ENCODE assay signal across 9 cellular contexts in genomic region chr7:108328174-108328651, GRCh38.
DNase-seq lines count a peak whose midpoint lies in the region; ATAC-seq, FAIRE-seq and TF ChIP-seq lines count a peak whose summit lies in the region.
"Had no signal": no experiment of that assay in that cellular context is flagged by ENCODE, and none has a peak within 500 bp of the region (broad histone marks: within the 10 kb centered on the region; RNA-seq: fewer than 3 reads in every experiment).

No MANE protein-coding gene starts in this region.

- peak; percentile 43 for DNase-seq in H9
- no peak for DNase-seq in natural killer cell treated with Interleukin-12 subunit alpha and Interleukin-12 subunit beta and Interleukin-15 and Interleukin-18, amount 100 ng/mL, for 72 hours (ENCODE audit: low spot score)
- DNase-seq in GM19238 (ENCODE audit: insufficient read length, low spot score), result no peak
- DNase-seq in activated CD8-positive, alpha-beta memory T cell treated with anti-CD3 and anti-CD28 coated beads, Interleukin-2, amount 50 U/mL, for 4 hours, result no peak
- no peak for DNase-seq in ovary

- H3K27me3 ChIP-seq in H9 (ENCODE audit: insufficient read depth, low read length) (no peaks in the 10 kb centered on the region), HUES48 (ENCODE audit: control insufficient read depth, insufficient read depth, low read length) (no peaks in the 10 kb centered on the region), ovary (no peaks in the 10 kb centered on the region)

- no peak overlapping the region for H2BK15ac ChIP-seq in H9 (ENCODE audit: low read depth, low read length)

- peak; percentile 86 for ATAC-seq in GM18909 (IDR thresholded peaks at IDR 0.05; ENCODE audit: poor library complexity, unreplicated experiment)
- ATAC-seq in natural killer cell treated with Interleukin-12 subunit alpha and Interleukin-12 subunit beta and Interleukin-15 and Interleukin-18, amount 100 ng/mL, for 72 hours, result no peak

- intact Hi-C loops in ovary (cut with DNase I), result no loop called here

- H3K9ac ChIP-seq in H9 (ENCODE audit: extremely low read depth, insufficient read length, low read length) (no peak overlapping the region), HUES48 (ENCODE audit: low read depth, low read length) (no peak overlapping the region)

- no peak overlapping the region for H3K27ac Mint-ChIP-seq in H9
- H3K27ac Mint-ChIP-seq in natural killer cell treated with Interleukin-12 subunit alpha and Interleukin-12 subunit beta and Interleukin-15 and Interleukin-18, amount 100 ng/mL, for 72 hours, result no peak overlapping the region
- H3K27ac Mint-ChIP-seq: T-helper 2 cell treated with Interferon-gamma antibody and Interleukin-4, amounts not matched to agents 5 μg/mL and 100 μg/mL, for 36 hours had no signal

- no peak overlapping the region for H3K14ac ChIP-seq in H9 (ENCODE audit: insufficient read depth, low read length)

- TF ChIP-seq POLR2A in ovary (IDR thresholded peaks at IDR 0.05), result no peak

- H3T11ph ChIP-seq in H9 (ENCODE audit: low read length), result no peak overlapping the region

- no CpG with 5 or more reads among the region's 2 CpGs for WGBS in H9 (ENCODE audit: extremely low coverage, insufficient read length, low lambda C conversion rate)
- WGBS in ovary, 3 donors, result 17 to 35% (median 33%) methylated on average over 2 of the region's 2 CpGs

- no peaks in the 10 kb centered on the region for H3K9me3 ChIP-seq in H9 (ENCODE audit: control insufficient read depth, low read depth, low read length)
- H3K9me3 ChIP-seq in HUES48 (ENCODE audit: control insufficient read depth, insufficient read depth, low read length), result no peaks in the 10 kb centered on the region
- H3K9me3 ChIP-seq in ovary, result no peaks in the 10 kb centered on the region

- no peak overlapping the region for H2BK20ac ChIP-seq in H9 (ENCODE audit: low read depth, low read length, poor library complexity, severe bottlenecking)

- H3K4me1 ChIP-seq in H9 (ENCODE audit: insufficient read depth, low read length) (no peaks in the 10 kb centered on the region; the same call in none of the 2 replicates), HUES48 (ENCODE audit: control insufficient read depth, insufficient read depth, low read length) (peaks cover 41% of the 10 kb centered on the region), ovary (ENCODE audit: insufficient read depth) (no peaks in the 10 kb centered on the region)

- no peak overlapping the region for H3K23ac ChIP-seq in H9 (ENCODE audit: insufficient read length, low read depth, low read length)

- no peaks in the 10 kb centered on the region for H3K23me2 ChIP-seq in H9 (ENCODE audit: insufficient read length, low read depth, low read length, poor library complexity, severe bottlenecking)

- no peak overlapping the region for H2AK5ac ChIP-seq in H9 (ENCODE audit: insufficient read length, low read length)

- H3K4ac ChIP-seq in H9 (ENCODE audit: low read depth, low read length), result no peak overlapping the region

- no peaks in the 10 kb centered on the region for H3K9me3 Mint-ChIP-seq in H9
- no peaks in the 10 kb centered on the region for H3K9me3 Mint-ChIP-seq in natural killer cell treated with Interleukin-12 subunit alpha and Interleukin-12 subunit beta and Interleukin-15 and Interleukin-18, amount 100 ng/mL, for 72 hours
- H3K9me3 Mint-ChIP-seq: T-helper 2 cell treated with Interferon-gamma antibody and Interleukin-4, amounts not matched to agents 5 μg/mL and 100 μg/mL, for 36 hours had no signal

- H2BK120ac ChIP-seq in H9 (ENCODE audit: low read depth, low read length, poor library complexity, severe bottlenecking), result no peak overlapping the region

- H3K18ac ChIP-seq in H9 (ENCODE audit: insufficient read length, low read depth, low read length), result no peak overlapping the region

- H2BK5ac ChIP-seq in H9 (ENCODE audit: insufficient read length, low read length), result no peak overlapping the region

- H4K20me1 ChIP-seq in H9 (ENCODE audit: control insufficient read depth, insufficient read depth, insufficient read length), result no peaks in the 10 kb centered on the region

- FAIRE-seq in islet of Langerhans (lab: Jason Lieb, UNC), result peak; percentile 86

- H2BK12ac ChIP-seq in H9 (ENCODE audit: insufficient read length, low read depth, low read length), result no peak overlapping the region

- no peak overlapping the region for H3K27ac ChIP-seq in H9 (ENCODE audit: insufficient read length, low read depth, low read length)
- H3K27ac ChIP-seq in HUES48 (ENCODE audit: low read depth, low read length), result peak overlapping the region; percentile 65
- H3K27ac ChIP-seq in ovary, result no peak overlapping the region

- H3K4me3 ChIP-seq in HUES48 (ENCODE audit: low read depth, low read length), result peak overlapping the region; percentile 5; the same call in 1 of the 2 replicates
- no peak overlapping the region for H3K4me3 ChIP-seq in ovary

- no peaks in the 10 kb centered on the region for H3K36me3 Mint-ChIP-seq in H9 (ENCODE audit: insufficient read depth in 1 of 3, low read depth in 3 of 3)
- H3K36me3 Mint-ChIP-seq in natural killer cell treated with Interleukin-12 subunit alpha and Interleukin-12 subunit beta and Interleukin-15 and Interleukin-18, amount 100 ng/mL, for 72 hours, result no peaks in the 10 kb centered on the region

- TF ChIP-seq CTCF in H9 (conservative IDR thresholded peaks at IDR 0.05), result no peak
- TF ChIP-seq CTCF in ovary (IDR thresholded peaks at IDR 0.05), result no peak

- no peaks in the 10 kb centered on the region; the same call in 1 of the 2 replicates for H3K27me3 Mint-ChIP-seq in H9 (ENCODE audit: low read depth)
- H3K27me3 Mint-ChIP-seq in natural killer cell treated with Interleukin-12 subunit alpha and Interleukin-12 subunit beta and Interleukin-15 and Interleukin-18, amount 100 ng/mL, for 72 hours, result peaks cover 0 to 13% of the 10 kb centered on the region in 2 donors

- H2AFZ ChIP-seq in H9 (ENCODE audit: low read length), result no peak overlapping the region

- H3K4me2 ChIP-seq in H9 (ENCODE audit: insufficient read depth, insufficient read length, low read length), result no peak overlapping the region

- no peak for TF ChIP-seq EP300 in ovary (IDR thresholded peaks at IDR 0.05)

- H4K5ac ChIP-seq in H9 (ENCODE audit: insufficient read length, low read depth, low read length), result no peak overlapping the region

- H3K79me1 ChIP-seq in H9 (ENCODE audit: insufficient read depth, low read depth, low read length, poor library complexity, severe bottlenecking), result no peaks in the 10 kb centered on the region

- H3K4me3 Mint-ChIP-seq in H9, result peak overlapping the region in 1 of 2 experiments; percentile 15; a peak in 2 of 5 replicates
- no peak overlapping the region for H3K4me3 Mint-ChIP-seq in natural killer cell treated with Interleukin-12 subunit alpha and Interleukin-12 subunit beta and Interleukin-15 and Interleukin-18, amount 100 ng/mL, for 72 hours
- H3K4me3 Mint-ChIP-seq: T-helper 2 cell treated with Interferon-gamma antibody and Interleukin-4, amounts not matched to agents 5 μg/mL and 100 μg/mL, for 36 hours had no signal

- H3K56ac ChIP-seq in H9 (ENCODE audit: insufficient read length, low read depth, low read length), result no peak overlapping the region

- no peak overlapping the region for H4K91ac ChIP-seq in H9 (ENCODE audit: insufficient read length, low read depth, low read length)

- H3K79me2 ChIP-seq in H9 (ENCODE audit: insufficient read depth, low read length), result no peaks in the 10 kb centered on the region

- no peaks in the 10 kb centered on the region for H3K36me3 ChIP-seq in HUES48 (ENCODE audit: control insufficient read depth, insufficient read depth, low read length)
- H3K36me3 ChIP-seq in ovary, result no peaks in the 10 kb centered on the region

- peaks cover 58 to 66% of the 10 kb centered on the region in 2 experiments for H3K4me1 Mint-ChIP-seq in H9
- no peaks in the 10 kb centered on the region for H3K4me1 Mint-ChIP-seq in natural killer cell treated with Interleukin-12 subunit alpha and Interleukin-12 subunit beta and Interleukin-15 and Interleukin-18, amount 100 ng/mL, for 72 hours (ENCODE audit: low read depth in 2 of 2)

- no peak overlapping the region for H4K8ac ChIP-seq in H9 (replicated peaks; ENCODE audit: insufficient read length, low read depth, low read length)
